ENCODE assay signal across 8 cellular contexts in the genomic region with DNA sequence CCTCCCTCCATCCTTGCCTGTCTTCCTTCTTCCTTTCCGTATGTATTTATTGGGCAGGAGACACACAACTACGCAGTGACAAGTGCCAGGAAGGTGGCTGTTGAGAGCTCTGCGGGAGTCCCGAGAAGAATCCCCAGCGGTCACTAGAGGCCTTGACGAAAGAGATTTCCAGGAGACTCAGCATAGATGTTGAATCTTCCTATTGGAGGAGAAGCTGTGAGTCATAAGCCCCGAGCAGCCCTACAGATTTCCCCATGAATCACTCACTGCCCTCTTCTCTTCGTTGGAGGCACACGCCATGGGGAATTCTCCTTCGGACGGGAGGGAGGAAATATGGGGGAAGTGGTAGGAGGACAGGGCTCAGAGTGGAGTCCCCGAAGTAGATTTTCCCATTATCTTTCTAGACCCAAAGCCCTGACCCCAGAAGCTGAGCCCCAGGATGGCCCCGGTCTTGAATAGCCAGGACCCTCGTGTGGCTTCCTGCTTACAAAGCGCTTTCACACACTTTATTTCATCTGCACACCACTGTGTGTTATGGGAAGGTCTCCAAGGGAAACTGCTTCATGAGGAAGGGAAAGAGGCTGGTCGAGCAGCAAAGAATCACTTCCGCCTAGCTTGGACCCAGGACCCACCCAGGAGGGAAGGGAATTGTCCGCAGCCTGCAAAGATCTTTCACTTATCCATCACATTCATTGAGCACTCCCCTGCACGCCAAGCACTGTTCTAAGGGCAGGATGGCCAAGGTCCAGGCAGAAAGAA. TPM values are rescaled to one million over a fixed set of nuclear protein-coding genes. Genes with fewer than 3 reads are reported as not detected.
A peak's percentile ranks its signal among the peaks of the same experiment; 100 is the strongest.
DNase-seq lines count a peak whose midpoint lies in the region; ATAC-seq and TF ChIP-seq lines count a peak whose summit lies in the region.

No MANE protein-coding gene starts in this region.

- no peak overlapping the region for H3K4me3 ChIP-seq in SJSA1
- H3K4me3 ChIP-seq in fibroblast of pulmonary artery (replicated peaks; ENCODE audit: low read depth, low read length) = no peak overlapping the region

- no peaks in the 10 kb centered on the region for H3K36me3 ChIP-seq in SJSA1

- H3K27ac ChIP-seq in SJSA1 = peak overlapping the region; percentile 69

- no peaks in the 10 kb centered on the region for H3K27me3 ChIP-seq in SJSA1 (replicated peaks)

- peak; percentile 81 for ATAC-seq in omental fat pad (ENCODE audit: low FRiP score)
- no peak for ATAC-seq in HG03108 (IDR thresholded peaks at IDR 0.05; ENCODE audit: unreplicated experiment)
- ATAC-seq in GM18520 (IDR thresholded peaks at IDR 0.05; ENCODE audit: unreplicated experiment) = no peak
- ATAC-seq in GM19452 (IDR thresholded peaks at IDR 0.05; ENCODE audit: unreplicated experiment) = no peak

- H3K4me1 ChIP-seq in SJSA1 (replicated peaks) = peaks cover 23% of the 10 kb centered on the region

- H3K9me3 ChIP-seq in SJSA1 (replicated peaks) = no peaks in the 10 kb centered on the region

- DNase-seq in CD1c-positive myeloid dendritic cell (ENCODE audit: extremely low spot score) (peak; percentile 90), SJSA1 (ENCODE audit: low read depth in 1 of 2, low spot score in 2 of 2) (peak; percentile 95 to 97), fibroblast of pulmonary artery (ENCODE audit: low read depth) (peak; percentile 97), omental fat pad (ENCODE audit: low spot score) (no peak), GM10266 (ENCODE audit: extremely low spot score) (no peak)

- peak; percentile 14 for TF ChIP-seq CTCF in fibroblast of pulmonary artery (IDR thresholded peaks at IDR 0.05; ENCODE audit: low read length, missing control alignments)
- TF ChIP-seq CTCF in omental fat pad (IDR thresholded peaks at IDR 0.05) = no peak
- TF ChIP-seq CTCF in GM10266 (IDR thresholded peaks at IDR 0.05; ENCODE audit: control insufficient read depth, insufficient read depth, low read depth, missing control alignments) = no peak

RNA-seq across cellular contexts. Expression of gene DUSP1, which starts 12.7 kb away (rescaled TPM):
- 322 and 475 TPM in 2 replicates for total RNA-seq in SJSA1 (2014; rRNA removed; shearing (Covaris generic))
- total RNA-seq in omental fat pad = 1,000 to 10,000 TPM; 1,645 to 2,968 (median 1,824) TPM

Comparison
In these comparisons a context has a peak if more than half of its experiments do, and no peak if none do; other contexts are left out.
1. DNase-seq: peak in CD1c-positive myeloid dendritic cell (single experiment), SJSA1 (2 of 2) and fibroblast of pulmonary artery (single experiment); none in omental fat pad (single experiment) and GM10266 (single experiment).